In genomic region chr1:235632538-235633219, GRCh38 we compare ENCODE assay signal across 10 cellular contexts. TPM values are rescaled to one million over a fixed set of nuclear protein-coding genes. Genes with fewer than 3 reads are reported as not detected.
DNase-seq lines count a peak whose midpoint lies in the region; ATAC-seq, FAIRE-seq and TF ChIP-seq lines count a peak whose summit lies in the region.
"Had no signal": no experiment of that assay in that cellular context is flagged by ENCODE, and none has a peak within 500 bp of the region (broad histone marks: within the 10 kb centered on the region; RNA-seq: fewer than 3 reads in every experiment).

No MANE protein-coding gene starts in this region.

- no peaks in the 10 kb centered on the region for H3F3A ChIP-seq in Loucy (ENCODE audit: low read depth)

- no peaks in the 10 kb centered on the region for H3K36me3 ChIP-seq in Loucy (ENCODE audit: insufficient read depth, low read length)
- no peaks in the 10 kb centered on the region for H3K36me3 ChIP-seq in breast epithelium
- no peaks in the 10 kb centered on the region for H3K36me3 ChIP-seq in small intestine (ENCODE audit: control insufficient read depth in 2 of 2, insufficient read depth in 2 of 2, low read length in 2 of 2)
- no peaks in the 10 kb centered on the region for H3K36me3 ChIP-seq in transverse colon
- H3K36me3 ChIP-seq: Peyer's patch had no signal

- 39 to 74% (median 66%) methylated on average over 14 of the region's 14 CpGs for WGBS in small intestine, 3 donors
- WGBS in transverse colon (ENCODE audit: low coverage in 1 of 2), 2 donors = 57 to 67% methylated on average over 11 to 14 of the region's 14 CpGs

- in situ Hi-C loops in transverse colon (cut with MboI; ENCODE audit: low pct_ligation_motif_present in 1 of 4, low pct_unique_long_range_greater_than_20kb in 1 of 4, low sequenced_read_pairs in 3 of 4) = no loop called here

- no peaks in the 10 kb centered on the region for H3K36me3 Mint-ChIP-seq in stimulated activated effector memory CD8-positive, alpha-beta T cell treated with anti-CD3 and anti-CD28 coated beads, Interleukin-12 subunit alpha, Interleukin-12 subunit beta, amount 100 ng/mL, for 72 hours
- H3K36me3 Mint-ChIP-seq in activated naive CD4-positive, alpha-beta T cell treated with anti-CD3 and anti-CD28 coated beads, Interleukin-2, amount 10 ng/mL, durations not matched to agents 7 days and 5 days = no peaks in the 10 kb centered on the region

- H4K20me1 ChIP-seq in Loucy (ENCODE audit: insufficient read depth, low read length, poor library complexity, severe bottlenecking) = no peaks in the 10 kb centered on the region

- no peak overlapping the region for H3K4me3 ChIP-seq in Loucy (ENCODE audit: low read length, poor library complexity, severe bottlenecking)
- H3K4me3 ChIP-seq in breast epithelium = peak overlapping the region; percentile 12 to 54 (median 29)
- H3K4me3 ChIP-seq in small intestine (ENCODE audit: low read depth in 1 of 2, low read length in 2 of 2) = no peak overlapping the region
- peak overlapping the region in 1 of 4 donors; percentile 21 for H3K4me3 ChIP-seq in transverse colon
- H3K4me3 ChIP-seq: Peyer's patch had no signal

- H3K27ac ChIP-seq in breast epithelium (no peak overlapping the region), small intestine (ENCODE audit: low read depth in 1 of 2, low read length in 1 of 2) (no peak overlapping the region), transverse colon (no peak overlapping the region)
- H3K27ac ChIP-seq: Peyer's patch had no signal

- no peaks in the 10 kb centered on the region for H3K9me2 ChIP-seq in Loucy (replicated peaks; ENCODE audit: low read depth, low read length)

- no peak overlapping the region for H3K9ac ChIP-seq in Loucy (ENCODE audit: low read depth, low read length, poor library complexity, severe bottlenecking)

- intact Hi-C loops in breast epithelium (cut with DNase I; ENCODE audit: low total_unique reads) = no loop called here
- intact Hi-C loops in transverse colon (cut with DNase I; ENCODE audit: low total_unique reads) = no loop called here

- H3K4me1 ChIP-seq in Loucy (ENCODE audit: insufficient read depth, low read length, poor library complexity, severe bottlenecking) (no peaks in the 10 kb centered on the region), breast epithelium (no peaks in the 10 kb centered on the region), small intestine (ENCODE audit: control insufficient read depth in 2 of 2, insufficient read depth in 1 of 2, low read depth in 1 of 2, low read length in 1 of 2) (no peaks in the 10 kb centered on the region), transverse colon (peaks cover 0 to 8% (median 1%) of the 10 kb centered on the region in 4 donors)
- H3K4me1 ChIP-seq: Peyer's patch had no signal

- peak overlapping the region; percentile 22; the same call in 1 of the 2 replicates for H2AFZ ChIP-seq in Loucy (ENCODE audit: low read length)

- no peaks in the 10 kb centered on the region for H3K4me1 Mint-ChIP-seq in stimulated activated effector memory CD8-positive, alpha-beta T cell treated with anti-CD3 and anti-CD28 coated beads, Interleukin-12 subunit alpha, Interleukin-12 subunit beta, amount 100 ng/mL, for 72 hours
- peaks cover 12% of the 10 kb centered on the region for H3K4me1 Mint-ChIP-seq in activated naive CD4-positive, alpha-beta T cell treated with anti-CD3 and anti-CD28 coated beads, Interleukin-2, amount 10 ng/mL, durations not matched to agents 7 days and 5 days

- CTCF ChIA-PET in activated naive CD4-positive, alpha-beta T cell treated with anti-CD3 and anti-CD28 coated beads, Interleukin-2, amount 10 ng/mL, durations not matched to agents 7 days and 5 days (lab: Charles Lee) = no interaction called here

- no peak for TF ChIP-seq POLR2A in breast epithelium (IDR thresholded peaks at IDR 0.05)
- TF ChIP-seq POLR2A in transverse colon (IDR thresholded peaks at IDR 0.05) = no peak

- peak; percentile 92 for ATAC-seq in GM21529 (IDR thresholded peaks at IDR 0.05; ENCODE audit: unreplicated experiment)
- no peak for ATAC-seq in stimulated activated effector memory CD8-positive, alpha-beta T cell treated with anti-CD3 and anti-CD28 coated beads, Interleukin-12 subunit alpha, Interleukin-12 subunit beta, amount 100 ng/mL, for 72 hours

- H3K4me3 Mint-ChIP-seq in stimulated activated effector memory CD8-positive, alpha-beta T cell treated with anti-CD3 and anti-CD28 coated beads, Interleukin-12 subunit alpha, Interleukin-12 subunit beta, amount 100 ng/mL, for 72 hours = peak overlapping the region; percentile 7
- no peak overlapping the region for H3K4me3 Mint-ChIP-seq in activated naive CD4-positive, alpha-beta T cell treated with anti-CD3 and anti-CD28 coated beads, Interleukin-2, amount 10 ng/mL, durations not matched to agents 7 days and 5 days

- H3K9me3 ChIP-seq in Loucy (ENCODE audit: insufficient read depth, low read depth, low read length) = no peaks in the 10 kb centered on the region
- H3K9me3 ChIP-seq in breast epithelium = no peaks in the 10 kb centered on the region
- H3K9me3 ChIP-seq in small intestine (ENCODE audit: control insufficient read depth, low read depth) = no peaks in the 10 kb centered on the region
- no peaks in the 10 kb centered on the region for H3K9me3 ChIP-seq in transverse colon
- H3K9me3 ChIP-seq: Peyer's patch had no signal

- DNase-seq in GM04503 (ENCODE audit: low read depth) = peak; percentile 57
- DNase-seq in breast epithelium (ENCODE audit: low spot score in 2 of 2) = no peak
- no peak for DNase-seq in stimulated activated effector memory CD8-positive, alpha-beta T cell treated with anti-CD3 and anti-CD28 coated beads, Interleukin-12 subunit alpha, Interleukin-12 subunit beta, amount 100 ng/mL, for 72 hours (ENCODE audit: low spot score in 2 of 2)
- DNase-seq in small intestine = no peak
- no peak for DNase-seq in activated naive CD4-positive, alpha-beta T cell treated with anti-CD3 and anti-CD28 coated beads, Interleukin-2, amount 10 ng/mL, durations not matched to agents 7 days and 5 days
- no peak for DNase-seq in transverse colon

- H3K27me3 ChIP-seq in Loucy (ENCODE audit: insufficient read depth, low read length, poor library complexity, severe bottlenecking) (no peaks in the 10 kb centered on the region), breast epithelium (no peaks in the 10 kb centered on the region), small intestine (ENCODE audit: control insufficient read depth in 2 of 2, insufficient read depth in 2 of 2, low read length in 2 of 2) (no peaks in the 10 kb centered on the region), transverse colon (no peaks in the 10 kb centered on the region)
- H3K27me3 ChIP-seq: Peyer's patch had no signal

- H3K9me3 Mint-ChIP-seq in stimulated activated effector memory CD8-positive, alpha-beta T cell treated with anti-CD3 and anti-CD28 coated beads, Interleukin-12 subunit alpha, Interleukin-12 subunit beta, amount 100 ng/mL, for 72 hours = no peaks in the 10 kb centered on the region
- H3K9me3 Mint-ChIP-seq in activated naive CD4-positive, alpha-beta T cell treated with anti-CD3 and anti-CD28 coated beads, Interleukin-2, amount 10 ng/mL, durations not matched to agents 7 days and 5 days = no peaks in the 10 kb centered on the region
- H3K9me3 Mint-ChIP-seq: nephron had no signal

- H3K79me2 ChIP-seq in Loucy (ENCODE audit: insufficient read depth, low read length) = no peaks in the 10 kb centered on the region

- no peak for TF ChIP-seq CTCF in Loucy (conservative IDR thresholded peaks at IDR 0.05; ENCODE audit: low read length)
- TF ChIP-seq CTCF in breast epithelium (IDR thresholded peaks at IDR 0.05) = no peak
- no peak for TF ChIP-seq CTCF in transverse colon (IDR thresholded peaks at IDR 0.05)

- FAIRE-seq in small intestine (lab: Jason Lieb, UNC) = no peak

- H3K4me2 ChIP-seq in Loucy (ENCODE audit: low read depth, low read length, poor library complexity, severe bottlenecking) = no peak overlapping the region

- TF ChIP-seq EP300 in transverse colon (IDR thresholded peaks at IDR 0.05; ENCODE audit: low read depth) = no peak

- H3K27me3 Mint-ChIP-seq in activated naive CD4-positive, alpha-beta T cell treated with anti-CD3 and anti-CD28 coated beads, Interleukin-2, amount 10 ng/mL, durations not matched to agents 7 days and 5 days = peaks cover 62% of the 10 kb centered on the region

- no peak overlapping the region for H3K27ac Mint-ChIP-seq in stimulated activated effector memory CD8-positive, alpha-beta T cell treated with anti-CD3 and anti-CD28 coated beads, Interleukin-12 subunit alpha, Interleukin-12 subunit beta, amount 100 ng/mL, for 72 hours
- H3K27ac Mint-ChIP-seq in activated naive CD4-positive, alpha-beta T cell treated with anti-CD3 and anti-CD28 coated beads, Interleukin-2, amount 10 ng/mL, durations not matched to agents 7 days and 5 days = no peak overlapping the region
- H3K27ac Mint-ChIP-seq: nephron had no signal

RNA-seq across cellular contexts. Expression of gene GNG4, which starts 16.9 kb away (rescaled TPM):
- 1 to 10 TPM in 1 of 3 donors, under 1 TPM in 1, not detected in 1; 0.15 to 2.9 TPM for total RNA-seq in breast epithelium
- 1 to 10 TPM; 1.6 to 6.8 (median 3.6) TPM for polyA plus RNA-seq in small intestine
- 1 to 10 TPM in 3 of 4 donors, under 1 TPM in 1; 0.37 to 6.8 (median 5.5) TPM for total RNA-seq in transverse colon

Comparison
In these comparisons a context has a peak if more than half of its experiments do, and no peak if none do; other contexts are left out.
1. H3K4me3 ChIP-seq: peak in breast epithelium (3 of 3); none in Loucy (single experiment) and small intestine (0 of 2).